ENCODE assay signal across 24 cellular contexts in genomic region chr10:131735577-131735976, GRCh38.
"Had no signal": no experiment of that assay in that cellular context is flagged by ENCODE, and none has a peak within 500 bp of the region (broad histone marks: within the 10 kb centered on the region; RNA-seq: fewer than 3 reads in every experiment).

No MANE protein-coding gene starts in this region.

- H3K27me3 Mint-ChIP-seq: activated B cell treated with CpG ODN at 0.5 μM for 24 hours; activated CD4-positive, alpha-beta T cell treated with anti-CD3 and anti-CD28 coated beads, Interleukin-2, amount 10 ng/mL, durations not matched to agents 24 days and 14 days had no signal

- DNase-seq: activated B cell treated with CpG ODN at 0.5 μM for 24 hours; activated CD4-positive, alpha-beta T cell treated with anti-CD3 and anti-CD28 coated beads for 1 hour; activated CD4-positive, alpha-beta T cell treated with anti-CD3 and anti-CD28 coated beads, Interleukin-2, amount 10 ng/mL, durations not matched to agents 24 days and 14 days; activated CD4-positive, alpha-beta T cell treated with anti-CD3 and anti-CD28 coated beads, Interleukin-2, amount 50 U/mL, for 48 hours; activated CD8-positive, alpha-beta memory T cell treated with anti-CD3 and anti-CD28 coated beads, Interleukin-2, amount 50 U/mL, for 48 hours; activated effector memory CD4-positive, alpha-beta T cell treated with Interleukin-2 at 50 U/mL for 16 hours; activated naive CD4-positive, alpha-beta T cell; activated T-cell treated with anti-CD3 and anti-CD28 coated beads, Interleukin-2, amount 50 U/mL, for 1 hour; body of pancreas; IMR-90; Kasumi-1; KBM-7; NCI-H1105 treated with DMSO at 0.1 percent for 48 hours; NCI-H1436 treated with DMSO at 0.1 percent for 48 hours; NCI-H187 treated with DMSO at 0.1 percent for 48 hours; NCI-H2081 treated with DMSO at 0.1 percent for 48 hours; NCI-H446 treated with DMSO at 0.1 percent for 48 hours; NCI-H526; NCI-H774; SIG-M5; T-helper 17 cell; T-helper 9 cell had no signal

- H3K9me3 Mint-ChIP-seq: activated naive CD4-positive, alpha-beta T cell treated with anti-CD3 and anti-CD28 coated beads, Interleukin-2, amount 50 U/mL, for 24 hours had no signal

- ATAC-seq: body of pancreas, T-helper 17 cell had no signal

- H3K4me1 Mint-ChIP-seq: activated CD4-positive, alpha-beta T cell treated with anti-CD3 and anti-CD28 coated beads, Interleukin-2, amount 10 ng/mL, durations not matched to agents 24 days and 14 days; activated naive CD4-positive, alpha-beta T cell treated with anti-CD3 and anti-CD28 coated beads, Interleukin-2, amount 50 U/mL, for 24 hours; T-helper 17 cell had no signal

- H3K27ac Mint-ChIP-seq: activated B cell treated with CpG ODN at 0.5 μM for 24 hours; activated CD4-positive, alpha-beta T cell treated with anti-CD3 and anti-CD28 coated beads, Interleukin-2, amount 10 ng/mL, durations not matched to agents 24 days and 14 days; activated naive CD4-positive, alpha-beta T cell treated with anti-CD3 and anti-CD28 coated beads, Interleukin-2, amount 50 U/mL, for 24 hours; activated T-helper 1 cell treated with anti-CD3 and anti-CD28 coated beads, Interleukin-12 subunit alpha, Interleukin-12 subunit beta, Interleukin-2, Interleukin-4 antibody, amounts not matched to agents 30 ng/mL and 10 ng/mL and 1 ng/mL, durations not matched to agents 14 hours and 24 hours and 36 hours; T-helper 17 cell had no signal

- H3K36me3 Mint-ChIP-seq: activated naive CD4-positive, alpha-beta T cell treated with anti-CD3 and anti-CD28 coated beads, Interleukin-2, amount 50 U/mL, for 24 hours had no signal

- H3K4me3 Mint-ChIP-seq: activated B cell treated with CpG ODN at 0.5 μM for 24 hours; activated CD4-positive, alpha-beta T cell treated with anti-CD3 and anti-CD28 coated beads, Interleukin-2, amount 10 ng/mL, durations not matched to agents 24 days and 14 days; activated naive CD4-positive, alpha-beta T cell treated with anti-CD3 and anti-CD28 coated beads, Interleukin-2, amount 50 U/mL, for 24 hours; activated T-helper 1 cell treated with anti-CD3 and anti-CD28 coated beads, Interleukin-12 subunit alpha, Interleukin-12 subunit beta, Interleukin-2, Interleukin-4 antibody, amounts not matched to agents 30 ng/mL and 10 ng/mL and 1 ng/mL, durations not matched to agents 14 hours and 24 hours and 36 hours; T-helper 17 cell had no signal
